ENCODE assay signal across 12 cellular contexts in genomic region chr11:60763692-60764369, GRCh38. TPM values are rescaled to one million over a fixed set of nuclear protein-coding genes. Genes with fewer than 3 reads are reported as not detected.
DNase-seq lines count a peak whose midpoint lies in the region; ATAC-seq and TF ChIP-seq lines count a peak whose summit lies in the region.
"Had no signal": no experiment of that assay in that cellular context is flagged by ENCODE, and none has a peak within 500 bp of the region (broad histone marks: within the 10 kb centered on the region; RNA-seq: fewer than 3 reads in every experiment).

No MANE protein-coding gene starts in this region.

- H3K4me3 Mint-ChIP-seq in nephron (no peak overlapping the region), osteocyte (ENCODE audit: unreplicated experiment) (no peak overlapping the region)
- H3K4me3 Mint-ChIP-seq: CD4-positive, alpha-beta T cell had no signal

- DNase-seq in NCI-H774 (lab: John Stamatoyannopoulos, UW) (peak; percentile 73), osteocyte (ENCODE audit: extremely low spot score, unreplicated experiment) (no peak), DMS114 treated with DMSO at 0.1 percent for 48 hours (lab: John Stamatoyannopoulos, UW; ENCODE audit: unreplicated experiment) (no peak), NCI-H2196 (lab: John Stamatoyannopoulos, UW; ENCODE audit: unreplicated experiment) (no peak)
- DNase-seq: NCI-H1105 treated with DMSO at 0.1 percent for 48 hours had no signal

- peaks cover 3% of the 10 kb centered on the region for H3K9me3 Mint-ChIP-seq in nephron
- H3K9me3 Mint-ChIP-seq in osteocyte (ENCODE audit: unreplicated experiment), result no peaks in the 10 kb centered on the region
- H3K9me3 Mint-ChIP-seq: CD4-positive, alpha-beta T cell had no signal

- TF ChIP-seq CTCF in GM12872 (IDR thresholded peaks at IDR 0.05; ENCODE audit: insufficient read depth, low read depth, low read length) (peak; percentile 57; the same call in 2 of the 3 replicates), nephron (IDR thresholded peaks at IDR 0.05; ENCODE audit: unreplicated experiment in 3 of 3) (no peak), osteocyte (IDR thresholded peaks at IDR 0.05) (no peak)

- H3K36me3 Mint-ChIP-seq in nephron (ENCODE audit: low read depth) (no peaks in the 10 kb centered on the region), osteocyte (ENCODE audit: unreplicated experiment) (no peaks in the 10 kb centered on the region)

- peak; percentile 26 for ATAC-seq in GM21825 (IDR thresholded peaks at IDR 0.05; ENCODE audit: unreplicated experiment)
- no peak for ATAC-seq in GM18502 (IDR thresholded peaks at IDR 0.05; ENCODE audit: poor library complexity, unreplicated experiment)

- H3K27ac Mint-ChIP-seq in nephron (peak overlapping the region in 2 of 3 experiments; percentile 5 to 36), osteocyte (ENCODE audit: unreplicated experiment) (no peak overlapping the region)
- H3K27ac Mint-ChIP-seq: CD4-positive, alpha-beta T cell had no signal

- peaks cover 16% of the 10 kb centered on the region for H3K27me3 Mint-ChIP-seq in nephron (ENCODE audit: low read depth)
- peaks cover 43% of the 10 kb centered on the region for H3K27me3 Mint-ChIP-seq in osteocyte (ENCODE audit: unreplicated experiment)

- H3K4me1 Mint-ChIP-seq in nephron (peaks cover 61% of the 10 kb centered on the region), osteocyte (ENCODE audit: unreplicated experiment) (no peaks in the 10 kb centered on the region)

RNA-seq across cellular contexts. Expression of gene MS4A15, which starts 7.2 kb away (rescaled TPM):
- total RNA-seq in osteocyte, result not detected in 2 replicates
- total RNA-seq: CD4-positive, alpha-beta T cell; liver; omental fat pad had no signal

RNA-seq across cellular contexts. Expression of gene MS4A10, which starts 21.3 kb away (rescaled TPM):
- total RNA-seq in osteocyte, result not detected in 2 replicates
- total RNA-seq: CD4-positive, alpha-beta T cell; liver; omental fat pad had no signal

RNA-seq across cellular contexts. Expression of gene MS4A18, which starts 39.3 kb away (rescaled TPM):
- total RNA-seq in osteocyte, result not detected in 2 replicates
- total RNA-seq: CD4-positive, alpha-beta T cell; liver; omental fat pad had no signal
